In genomic region chr9:136881691-136882108, GRCh38 we compare ENCODE assay signal across 8 cellular contexts. TPM values are rescaled to one million over a fixed set of nuclear protein-coding genes. Genes with fewer than 3 reads are reported as not detected.
DNase-seq lines count a peak whose midpoint lies in the region; ATAC-seq and TF ChIP-seq lines count a peak whose summit lies in the region.

No MANE protein-coding gene starts in this region.

- H2AFZ ChIP-seq in PC-9 (no peak overlapping the region), osteoblast (ENCODE audit: low read length) (peak overlapping the region; percentile 83)

- peak overlapping the region; percentile 44; the same call in 1 of the 2 replicates for H3K4me3 ChIP-seq in PC-9
- peak overlapping the region; percentile 67 for H3K4me3 ChIP-seq in osteoblast (ENCODE audit: insufficient read depth, low read length)

- no TSS peak for BruUV-seq in PC-9 (replicated peaks; lab: Mats Ljungman, UMichigan)

- H3K4me1 ChIP-seq in PC-9 (replicated peaks; ENCODE audit: insufficient read depth) (peaks cover 32% of the 10 kb centered on the region), osteoblast (ENCODE audit: insufficient read depth, low read length) (peaks cover 17% of the 10 kb centered on the region)

- H3K79me2 ChIP-seq in PC-9 (ENCODE audit: low read depth) (peaks cover 9% of the 10 kb centered on the region), osteoblast (ENCODE audit: insufficient read depth, low read length) (peaks cover 2% of the 10 kb centered on the region)

- TF ChIP-seq CTCF in PC-9 (conservative IDR thresholded peaks at IDR 0.05) (no peak), osteoblast (IDR thresholded peaks at IDR 0.05; ENCODE audit: extremely low read depth, low read depth, low read length) (no peak)

- H3K27ac ChIP-seq in PC-9 (peak overlapping the region; percentile 38), osteoblast (ENCODE audit: low read depth, low read length) (peak overlapping the region; percentile 59), caudate nucleus (ENCODE audit: low read depth, low read length) (no peak overlapping the region)

- H3K27me3 ChIP-seq in PC-9 (ENCODE audit: insufficient read depth, low read depth) (no peaks in the 10 kb centered on the region), osteoblast (ENCODE audit: insufficient read depth, low read length) (no peaks in the 10 kb centered on the region)

- CTCF ChIA-PET in PC-9 (lab: Charles Lee): interaction anchor here (0.7 kb wide), 1 partner anchor 660 kb away, joined by 4 read pairs; no protein-coding TSS in a partner anchor

- intact Hi-C loops in PC-9 (cut with micrococcal nuclease; ENCODE audit: unreplicated experiment) (loop anchor here (1.0 to 5.0 kb wide), 3 partner anchors 15 to 61 kb away; partner anchors contain the start of genes EDF1, FBXW5 and PHPT1), sciatic nerve (cut with DNase I) (no loop called here)

- POLR2A ChIA-PET in PC-9 (lab: Charles Lee; ENCODE audit: unreplicated experiment): interaction anchor here (0.5 to 0.7 kb wide), 5 partner anchors 8 to 357 kb away, joined by 3 to 12 read pairs (median 4); no protein-coding TSS in a partner anchor

- no peaks in the 10 kb centered on the region for H3K9me3 ChIP-seq in PC-9 (ENCODE audit: insufficient read depth, low read depth)
- H3K9me3 ChIP-seq in osteoblast (ENCODE audit: low read depth, low read length): no peaks in the 10 kb centered on the region

- DNase-seq in PC-9: peak; percentile 43 to 44
- DNase-seq in astrocyte of the hippocampus (ENCODE audit: low read depth, low spot score): peak; percentile 61
- DNase-seq in osteoblast (ENCODE audit: insufficient read length, low spot score, missing footprints): peak; percentile 91
- DNase-seq in NK-92 (lab: John Stamatoyannopoulos, UW; ENCODE audit: unreplicated experiment): no peak
- no peak for DNase-seq in sciatic nerve (ENCODE audit: low spot score)
- no peak for DNase-seq in effector CD4-positive, alpha-beta T cell
- no peak for DNase-seq in caudate nucleus (lab: John Stamatoyannopoulos, UW)

- peaks cover 35% of the 10 kb centered on the region for H3F3A ChIP-seq in PC-9 (ENCODE audit: insufficient read depth, low read depth)

- ATAC-seq in GM18511 (IDR thresholded peaks at IDR 0.05; ENCODE audit: unreplicated experiment) (peak; percentile 46), sciatic nerve (no peak)

- H3K4me2 ChIP-seq in PC-9 (peak overlapping the region; percentile 76), osteoblast (ENCODE audit: insufficient read depth, low read length) (peak overlapping the region; percentile 84)

- H3K9me2 ChIP-seq in PC-9 (ENCODE audit: insufficient read depth): no peaks in the 10 kb centered on the region

- H3K36me3 ChIP-seq in PC-9 (ENCODE audit: low read depth): no peaks in the 10 kb centered on the region
- no peaks in the 10 kb centered on the region for H3K36me3 ChIP-seq in osteoblast (ENCODE audit: insufficient read depth, low read length)

- no peaks in the 10 kb centered on the region for H4K20me1 ChIP-seq in PC-9 (ENCODE audit: insufficient read depth)
- no peaks in the 10 kb centered on the region for H4K20me1 ChIP-seq in osteoblast (ENCODE audit: insufficient read depth, low read length)

RNA-seq across cellular contexts. Expression of gene TRAF2, which starts 4.6 kb away (rescaled TPM):
- total RNA-seq in PC-9 (2021) (42.7 and 48.0 TPM in 2 replicates), osteoblast (6.2 and 6.8 TPM in 2 replicates), sciatic nerve (17.0 TPM)

RNA-seq across cellular contexts. Expression of gene EDF1, which starts 15.6 kb away (rescaled TPM):
- total RNA-seq in PC-9 (2021) (275 and 338 TPM in 2 replicates), osteoblast (126 and 173 TPM in 2 replicates), sciatic nerve (201 TPM)

RNA-seq across cellular contexts. Expression of gene MAMDC4, which starts 29.6 kb away (rescaled TPM):
- total RNA-seq in PC-9 (2021) (9.2 and 11.6 TPM in 2 replicates), osteoblast (0.88 and 1.4 TPM in 2 replicates), sciatic nerve (3.0 TPM)

RNA-seq across cellular contexts. Expression of gene PHPT1, which starts 32.5 kb away (rescaled TPM):
- total RNA-seq in PC-9 (2021) (112 and 114 TPM in 2 replicates), osteoblast (54.2 and 59.0 TPM in 2 replicates), sciatic nerve (76.4 TPM)

RNA-seq across cellular contexts. Expression of gene AJM1, which starts 39.4 kb away (rescaled TPM):
- total RNA-seq in PC-9 (2021) (5.3 and 5.9 TPM in 2 replicates), osteoblast (0.88 and 1.1 TPM in 2 replicates), sciatic nerve (3.1 TPM)

Comparison
In these comparisons a context has a peak if more than half of its experiments do, and no peak if none do; other contexts are left out.
1. DNase-seq: peak in PC-9 (2 of 2), astrocyte of the hippocampus (single experiment) and osteoblast (single experiment); none in NK-92 (single experiment), sciatic nerve (single experiment), effector CD4-positive, alpha-beta T cell (single experiment) and caudate nucleus (0 of 61).